In the genomic region with DNA sequence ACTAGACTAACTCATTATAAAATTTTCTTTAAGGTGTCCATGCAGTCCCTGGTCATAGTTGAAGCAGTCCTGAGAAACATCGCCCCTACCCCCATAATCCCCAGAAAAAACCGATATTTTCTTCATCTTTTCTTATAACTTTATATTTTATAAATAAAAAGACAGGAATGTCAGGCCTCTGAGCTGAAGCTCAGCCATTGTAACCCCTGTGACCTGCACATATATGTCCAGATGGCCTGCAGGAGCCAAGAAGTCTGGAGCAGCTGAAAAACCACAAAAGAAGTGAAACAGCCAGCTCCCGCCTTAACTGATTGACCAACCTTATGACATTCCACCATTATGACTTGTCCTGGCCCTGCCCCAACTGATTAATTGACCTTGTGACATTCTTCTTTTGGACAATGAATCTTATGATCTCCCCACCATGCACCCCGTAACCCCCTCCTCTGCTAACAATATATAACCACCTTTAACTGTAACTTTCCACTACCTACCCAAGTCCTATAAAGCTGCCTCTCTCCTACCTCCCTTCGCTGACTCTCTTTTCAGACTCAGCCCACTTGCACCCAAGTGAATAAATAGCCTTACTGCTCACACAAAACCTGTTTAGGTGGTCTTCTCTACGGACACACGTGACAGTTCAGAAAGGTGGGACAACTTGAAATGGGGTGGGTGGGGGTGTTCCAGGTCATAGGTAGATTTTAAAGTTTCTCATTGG, we compare ENCODE assay signal across 1 cellular context.
A peak's percentile ranks its signal among the peaks of the same experiment; 100 is the strongest.
TF ChIP-seq lines count a peak whose summit lies in the region.
"Not testable (repeated sequence)": the region's sequence is repeated elsewhere in the genome, so short reads cannot be mapped to it uniquely, and the experiment has no call there.

No MANE protein-coding gene starts in this region.

TF ChIP-seq in K562, 482 proteins besides CTCF, POLR2A, EP300 and RAD21 (continued from another document and continues in another):
- TF ChIP-seq, protein P1, sequence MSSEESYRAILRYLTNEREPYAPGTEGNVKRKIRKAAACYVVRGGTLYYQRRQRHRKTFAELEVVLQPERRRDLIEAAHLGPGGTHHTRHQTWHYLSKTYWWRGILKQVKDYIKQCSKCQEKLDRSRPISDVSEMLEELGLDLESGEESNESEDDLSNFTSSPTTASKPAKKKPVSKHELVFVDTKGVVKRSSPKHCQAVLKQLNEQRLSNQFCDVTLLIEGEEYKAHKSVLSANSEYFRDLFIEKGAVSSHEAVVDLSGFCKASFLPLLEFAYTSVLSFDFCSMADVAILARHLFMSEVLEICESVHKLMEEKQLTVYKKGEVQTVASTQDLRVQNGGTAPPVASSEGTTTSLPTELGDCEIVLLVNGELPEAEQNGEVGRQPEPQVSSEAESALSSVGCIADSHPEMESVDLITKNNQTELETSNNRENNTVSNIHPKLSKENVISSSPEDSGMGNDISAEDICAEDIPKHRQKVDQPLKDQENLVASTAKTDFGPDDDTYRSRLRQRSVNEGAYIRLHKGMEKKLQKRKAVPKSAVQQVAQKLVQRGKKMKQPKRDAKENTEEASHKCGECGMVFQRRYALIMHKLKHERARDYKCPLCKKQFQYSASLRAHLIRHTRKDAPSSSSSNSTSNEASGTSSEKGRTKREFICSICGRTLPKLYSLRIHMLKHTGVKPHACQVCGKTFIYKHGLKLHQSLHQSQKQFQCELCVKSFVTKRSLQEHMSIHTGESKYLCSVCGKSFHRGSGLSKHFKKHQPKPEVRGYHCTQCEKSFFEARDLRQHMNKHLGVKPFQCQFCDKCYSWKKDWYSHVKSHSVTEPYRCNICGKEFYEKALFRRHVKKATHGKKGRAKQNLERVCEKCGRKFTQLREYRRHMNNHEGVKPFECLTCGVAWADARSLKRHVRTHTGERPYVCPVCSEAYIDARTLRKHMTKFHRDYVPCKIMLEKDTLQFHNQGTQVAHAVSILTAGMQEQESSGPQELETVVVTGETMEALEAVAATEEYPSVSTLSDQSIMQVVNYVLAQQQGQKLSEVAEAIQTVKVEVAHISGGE (CRISPR knock-in tag; IDR thresholded peaks at IDR 0.05) = peak in 1 of 3 experiments; percentile 79; a peak in 2 of 6 replicates
- TF ChIP-seq, protein P2, sequence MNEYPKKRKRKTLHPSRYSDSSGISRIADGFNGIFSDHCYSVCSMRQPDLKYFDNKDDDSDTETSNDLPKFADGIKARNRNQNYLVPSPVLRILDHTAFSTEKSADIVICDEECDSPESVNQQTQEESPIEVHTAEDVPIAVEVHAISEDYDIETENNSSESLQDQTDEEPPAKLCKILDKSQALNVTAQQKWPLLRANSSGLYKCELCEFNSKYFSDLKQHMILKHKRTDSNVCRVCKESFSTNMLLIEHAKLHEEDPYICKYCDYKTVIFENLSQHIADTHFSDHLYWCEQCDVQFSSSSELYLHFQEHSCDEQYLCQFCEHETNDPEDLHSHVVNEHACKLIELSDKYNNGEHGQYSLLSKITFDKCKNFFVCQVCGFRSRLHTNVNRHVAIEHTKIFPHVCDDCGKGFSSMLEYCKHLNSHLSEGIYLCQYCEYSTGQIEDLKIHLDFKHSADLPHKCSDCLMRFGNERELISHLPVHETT (CRISPR knock-in tag; conservative IDR thresholded peaks at IDR 0.05 in 1 of 2, IDR thresholded peaks at IDR 0.05 in 1 of 2) = peak in 1 of 2 experiments; percentile 90; a peak in 2 of 4 replicates
- TF ChIP-seq MEF2D (tag; conservative IDR thresholded peaks at IDR 0.05; ENCODE audit: low read depth) (peak; percentile 55), ZNF79 (CRISPR knock-in tag; IDR thresholded peaks at IDR 0.05; ENCODE audit: low read depth) (peak; percentile 89), RAD51 (IDR thresholded peaks at IDR 0.05; ENCODE audit: borderline replicate concordance, low read depth) (0 out of 2 replicates have a peak, but pooled peaks have one; percentile 28), IFI16 (CRISPR knock-in tag; IDR thresholded peaks at IDR 0.05) (peak; percentile 63; the same call in 1 of the 2 replicates), JUN (CRISPR knock-in tag; IDR thresholded peaks at IDR 0.05; ENCODE audit: borderline replicate concordance) (0 out of 2 replicates have a peak, but pooled peaks have one; percentile 23), SAP30 (IDR thresholded peaks at IDR 0.05; ENCODE audit: borderline replicate concordance, insufficient read depth, low read depth, low read length, poor library complexity, severe bottlenecking) (peak; percentile 39), RB1 (IDR thresholded peaks at IDR 0.05; ENCODE audit: low read depth) (peak; percentile 39; the same call in 1 of the 2 replicates), DACH1 (IDR thresholded peaks at IDR 0.05; ENCODE audit: partially characterized antibody) (peak; percentile 80), E2F3 (CRISPR knock-in tag; IDR thresholded peaks at IDR 0.05) (peak; percentile 78; the same call in 1 of the 2 replicates), TEAD4 (IDR thresholded peaks at IDR 0.05; ENCODE audit: low read length) (peak; percentile 76), TEAD4 (CRISPR knock-in tag; IDR thresholded peaks at IDR 0.05; ENCODE audit: borderline replicate concordance) (0 out of 2 replicates have a peak, but pooled peaks have one; percentile 32), RNF2 (IDR thresholded peaks at IDR 0.05) (peak; percentile 32; the same call in 1 of the 2 replicates), TEAD1 (CRISPR knock-in tag; IDR thresholded peaks at IDR 0.05) (peak; percentile 97 to 98), HSF4 (CRISPR knock-in tag; IDR thresholded peaks at IDR 0.05; ENCODE audit: borderline replicate concordance) (peak; percentile 88; the same call in 1 of the 2 replicates), ARNT (IDR thresholded peaks at IDR 0.05) (peak; percentile 83 to 97), MTA2 (IDR thresholded peaks at IDR 0.05; ENCODE audit: low read depth) (0 out of 2 replicates have a peak, but pooled peaks have one; percentile 15), KHSRP (IDR thresholded peaks at IDR 0.05) (peak; percentile 45), EHMT2 (IDR thresholded peaks at IDR 0.05) (peak; percentile 86), JUNB (CRISPR knock-in tag; conservative IDR thresholded peaks at IDR 0.05) (0 out of 2 replicates have a peak, but pooled peaks have one; percentile 35)
- TF ChIP-seq, protein P3, sequence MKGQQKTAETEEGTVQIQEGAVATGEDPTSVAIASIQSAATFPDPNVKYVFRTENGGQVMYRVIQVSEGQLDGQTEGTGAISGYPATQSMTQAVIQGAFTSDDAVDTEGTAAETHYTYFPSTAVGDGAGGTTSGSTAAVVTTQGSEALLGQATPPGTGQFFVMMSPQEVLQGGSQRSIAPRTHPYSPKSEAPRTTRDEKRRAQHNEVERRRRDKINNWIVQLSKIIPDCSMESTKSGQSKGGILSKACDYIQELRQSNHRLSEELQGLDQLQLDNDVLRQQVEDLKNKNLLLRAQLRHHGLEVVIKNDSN (CRISPR knock-in tag; IDR thresholded peaks at IDR 0.05) = peak; percentile 24; the same call in 1 of the 2 replicates
- not testable (repeated sequence) for TF ChIP-seq JUN (IDR thresholded peaks at IDR 0.05; ENCODE audit: borderline replicate concordance, low read depth, low read length)
- TF ChIP-seq, protein P4, sequence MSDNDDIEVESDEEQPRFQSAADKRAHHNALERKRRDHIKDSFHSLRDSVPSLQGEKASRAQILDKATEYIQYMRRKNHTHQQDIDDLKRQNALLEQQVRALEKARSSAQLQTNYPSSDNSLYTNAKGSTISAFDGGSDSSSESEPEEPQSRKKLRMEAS (CRISPR knock-in tag; IDR thresholded peaks at IDR 0.05) = 0 out of 2 replicates have a peak, but pooled peaks have one; percentile 36
- TF ChIP-seq, protein P5, sequence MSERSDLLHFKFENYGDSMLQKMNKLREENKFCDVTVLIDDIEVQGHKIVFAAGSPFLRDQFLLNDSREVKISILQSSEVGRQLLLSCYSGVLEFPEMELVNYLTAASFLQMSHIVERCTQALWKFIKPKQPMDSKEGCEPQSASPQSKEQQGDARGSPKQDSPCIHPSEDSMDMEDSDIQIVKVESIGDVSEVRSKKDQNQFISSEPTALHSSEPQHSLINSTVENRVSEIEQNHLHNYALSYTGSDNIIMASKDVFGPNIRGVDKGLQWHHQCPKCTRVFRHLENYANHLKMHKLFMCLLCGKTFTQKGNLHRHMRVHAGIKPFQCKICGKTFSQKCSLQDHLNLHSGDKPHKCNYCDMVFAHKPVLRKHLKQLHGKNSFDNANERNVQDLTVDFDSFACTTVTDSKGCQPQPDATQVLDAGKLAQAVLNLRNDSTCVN (CRISPR knock-in tag; IDR thresholded peaks at IDR 0.05) = 0 out of 2 replicates have a peak, but pooled peaks have one; percentile 62
- TF ChIP-seq, protein P6, sequence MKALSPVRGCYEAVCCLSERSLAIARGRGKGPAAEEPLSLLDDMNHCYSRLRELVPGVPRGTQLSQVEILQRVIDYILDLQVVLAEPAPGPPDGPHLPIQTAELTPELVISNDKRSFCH (CRISPR knock-in tag; IDR thresholded peaks at IDR 0.05) = peak; percentile 75; the same call in 1 of the 2 replicates
- TF ChIP-seq, protein P6 (tag; IDR thresholded peaks at IDR 0.05) = not testable (repeated sequence)
- TF ChIP-seq, protein P7, sequence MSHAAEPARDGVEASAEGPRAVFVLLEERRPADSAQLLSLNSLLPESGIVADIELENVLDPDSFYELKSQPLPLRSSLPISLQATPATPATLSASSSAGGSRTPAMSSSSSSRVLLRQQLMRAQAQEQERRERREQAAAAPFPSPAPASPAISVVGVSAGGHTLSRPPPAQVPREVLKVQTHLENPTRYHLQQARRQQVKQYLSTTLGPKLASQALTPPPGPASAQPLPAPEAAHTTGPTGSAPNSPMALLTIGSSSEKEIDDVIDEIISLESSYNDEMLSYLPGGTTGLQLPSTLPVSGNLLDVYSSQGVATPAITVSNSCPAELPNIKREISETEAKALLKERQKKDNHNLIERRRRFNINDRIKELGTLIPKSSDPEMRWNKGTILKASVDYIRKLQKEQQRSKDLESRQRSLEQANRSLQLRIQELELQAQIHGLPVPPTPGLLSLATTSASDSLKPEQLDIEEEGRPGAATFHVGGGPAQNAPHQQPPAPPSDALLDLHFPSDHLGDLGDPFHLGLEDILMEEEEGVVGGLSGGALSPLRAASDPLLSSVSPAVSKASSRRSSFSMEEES (CRISPR knock-in tag; IDR thresholded peaks at IDR 0.05) = peak; percentile 54
- TF ChIP-seq, protein P8, sequence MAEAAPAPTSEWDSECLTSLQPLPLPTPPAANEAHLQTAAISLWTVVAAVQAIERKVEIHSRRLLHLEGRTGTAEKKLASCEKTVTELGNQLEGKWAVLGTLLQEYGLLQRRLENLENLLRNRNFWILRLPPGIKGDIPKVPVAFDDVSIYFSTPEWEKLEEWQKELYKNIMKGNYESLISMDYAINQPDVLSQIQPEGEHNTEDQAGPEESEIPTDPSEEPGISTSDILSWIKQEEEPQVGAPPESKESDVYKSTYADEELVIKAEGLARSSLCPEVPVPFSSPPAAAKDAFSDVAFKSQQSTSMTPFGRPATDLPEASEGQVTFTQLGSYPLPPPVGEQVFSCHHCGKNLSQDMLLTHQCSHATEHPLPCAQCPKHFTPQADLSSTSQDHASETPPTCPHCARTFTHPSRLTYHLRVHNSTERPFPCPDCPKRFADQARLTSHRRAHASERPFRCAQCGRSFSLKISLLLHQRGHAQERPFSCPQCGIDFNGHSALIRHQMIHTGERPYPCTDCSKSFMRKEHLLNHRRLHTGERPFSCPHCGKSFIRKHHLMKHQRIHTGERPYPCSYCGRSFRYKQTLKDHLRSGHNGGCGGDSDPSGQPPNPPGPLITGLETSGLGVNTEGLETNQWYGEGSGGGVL (CRISPR knock-in tag; IDR thresholded peaks at IDR 0.05) = peak; percentile 31; the same call in 1 of the 2 replicates
- TF ChIP-seq, protein P9, sequence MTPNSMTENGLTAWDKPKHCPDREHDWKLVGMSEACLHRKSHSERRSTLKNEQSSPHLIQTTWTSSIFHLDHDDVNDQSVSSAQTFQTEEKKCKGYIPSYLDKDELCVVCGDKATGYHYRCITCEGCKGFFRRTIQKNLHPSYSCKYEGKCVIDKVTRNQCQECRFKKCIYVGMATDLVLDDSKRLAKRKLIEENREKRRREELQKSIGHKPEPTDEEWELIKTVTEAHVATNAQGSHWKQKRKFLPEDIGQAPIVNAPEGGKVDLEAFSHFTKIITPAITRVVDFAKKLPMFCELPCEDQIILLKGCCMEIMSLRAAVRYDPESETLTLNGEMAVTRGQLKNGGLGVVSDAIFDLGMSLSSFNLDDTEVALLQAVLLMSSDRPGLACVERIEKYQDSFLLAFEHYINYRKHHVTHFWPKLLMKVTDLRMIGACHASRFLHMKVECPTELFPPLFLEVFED (CRISPR knock-in tag; conservative IDR thresholded peaks at IDR 0.05) = peak; percentile 80; the same call in 1 of the 2 replicates
- TF ChIP-seq, protein P10, sequence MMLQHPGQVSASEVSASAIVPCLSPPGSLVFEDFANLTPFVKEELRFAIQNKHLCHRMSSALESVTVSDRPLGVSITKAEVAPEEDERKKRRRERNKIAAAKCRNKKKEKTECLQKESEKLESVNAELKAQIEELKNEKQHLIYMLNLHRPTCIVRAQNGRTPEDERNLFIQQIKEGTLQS (IDR thresholded peaks at IDR 0.05) = peak; percentile 54; the same call in 1 of the 2 replicates
- TF ChIP-seq, protein P10 (CRISPR knock-in tag; conservative IDR thresholded peaks at IDR 0.05) = 0 out of 2 replicates have a peak, but pooled peaks have one; percentile 28
